Comparison of ENCODE assay signal across 27 cellular contexts in the genomic region with DNA sequence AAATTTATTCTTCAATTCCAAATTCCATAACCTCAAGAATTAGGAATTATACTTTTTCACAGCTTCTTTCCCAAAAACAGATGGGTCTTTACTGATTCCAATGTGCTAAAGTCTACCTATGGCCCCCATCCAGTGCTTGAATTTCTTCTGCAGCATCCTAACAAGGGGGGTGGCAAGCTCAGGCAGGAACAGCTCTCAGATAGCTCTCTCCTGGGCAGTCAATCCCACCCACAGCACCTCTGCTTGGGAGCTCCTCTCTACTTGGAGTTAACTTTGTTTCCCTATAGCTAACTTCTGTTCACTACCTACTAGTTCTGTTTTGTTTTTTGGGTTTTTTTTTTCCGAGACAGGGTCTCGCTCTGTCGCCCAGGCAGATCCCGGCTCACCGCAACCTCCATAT.
"Had no signal": no experiment of that assay in that cellular context is flagged by ENCODE, and none has a peak within 500 bp of the region (broad histone marks: within the 10 kb centered on the region; RNA-seq: fewer than 3 reads in every experiment).

No MANE protein-coding gene starts in this region.

- H3K27ac ChIP-seq: left lung, lower lobe of right lung, ovary, right atrium auricular region, right lobe of liver, testis, thyroid gland, transverse colon, upper lobe of left lung, vagina had no signal

- H3K9me3 Mint-ChIP-seq: immature natural killer cell; mesothelial cell of epicardium; naive B cell; natural killer cell; stimulated activated naive CD8-positive, alpha-beta T cell treated with anti-CD3 and anti-CD28 coated beads, Interleukin-15, Interleukin-2, amounts not matched to agents 100 ng/mL and 50 ng/mL, for 24 hours had no signal

- H3K27me3 ChIP-seq: left lung, ovary, right atrium auricular region, right lobe of liver, testis, thyroid gland, transverse colon, upper lobe of left lung, vagina had no signal

- ATAC-seq: left colon, left lung, lower lobe of right lung, natural killer cell, right lobe of liver had no signal

- H3K27me3 Mint-ChIP-seq: naive B cell; progenitor cell of endocrine pancreas; stimulated activated naive CD8-positive, alpha-beta T cell treated with anti-CD3 and anti-CD28 coated beads, Interleukin-15, Interleukin-2, amounts not matched to agents 100 ng/mL and 50 ng/mL, for 24 hours had no signal

- H3K36me3 ChIP-seq: ovary had no signal

- DNase-seq: immature natural killer cell; kidney; left colon; left lung; lower lobe of right lung; mammary epithelial cell; mesendoderm; naive B cell; natural killer cell; ovary; right lobe of liver; stimulated activated CD4-positive, alpha-beta T cell treated with anti-CD3 and anti-CD28 coated beads, Interleukin-1b, Interleukin-23, amount 100 ng/mL, for 48 hours; stimulated activated CD4-positive, alpha-beta T cell treated with anti-CD3 and anti-CD28 coated beads, Interleukin-2, amount 100 ng/mL, for 48 hours; stimulated activated CD4-positive, alpha-beta T cell treated with anti-CD3 and anti-CD28 coated beads, Interleukin-4, amount 100 ng/mL, for 4 hours; stimulated activated CD8-positive, alpha-beta memory T cell treated with anti-CD3 and anti-CD28 coated beads, Interleukin-4, amount 100 ng/mL, for 48 hours; stimulated activated naive CD4-positive, alpha-beta T cell; substantia nigra; testis; thyroid gland; transverse colon; upper lobe of left lung had no signal

- H3K9me3 ChIP-seq: left lung, lower lobe of right lung, ovary, right atrium auricular region, right lobe of liver, testis, thyroid gland, transverse colon, upper lobe of left lung, vagina had no signal

- H3K4me2 ChIP-seq: smooth muscle cell had no signal

- H3K27ac Mint-ChIP-seq: mesothelial cell of epicardium; progenitor cell of endocrine pancreas; stimulated activated naive CD8-positive, alpha-beta T cell treated with anti-CD3 and anti-CD28 coated beads, Interleukin-15, Interleukin-2, amounts not matched to agents 100 ng/mL and 50 ng/mL, for 24 hours had no signal

- H3K4me1 Mint-ChIP-seq: mesothelial cell of epicardium had no signal

- H3K4me3 ChIP-seq: left lung, lower lobe of right lung, ovary, right atrium auricular region, right lobe of liver, smooth muscle cell, testis, thyroid gland, transverse colon, upper lobe of left lung, vagina had no signal

- H3K4me1 ChIP-seq: left lung, lower lobe of right lung, right atrium auricular region, right lobe of liver, testis, thyroid gland, transverse colon, upper lobe of left lung, vagina had no signal

- H3K4me3 Mint-ChIP-seq: immature natural killer cell; mesothelial cell of epicardium; naive B cell; natural killer cell; stimulated activated naive CD8-positive, alpha-beta T cell treated with anti-CD3 and anti-CD28 coated beads, Interleukin-15, Interleukin-2, amounts not matched to agents 100 ng/mL and 50 ng/mL, for 24 hours had no signal
